16 cellular contexts compared by ENCODE assay signal in genomic region chr11:27094062-27094587, GRCh38. TPM values are rescaled to one million over a fixed set of nuclear protein-coding genes. Genes with fewer than 3 reads are reported as not detected.
DNase-seq lines count a peak whose midpoint lies in the region; ATAC-seq and TF ChIP-seq lines count a peak whose summit lies in the region.
"Had no signal": no experiment of that assay in that cellular context is flagged by ENCODE, and none has a peak within 500 bp of the region (broad histone marks: within the 10 kb centered on the region; RNA-seq: fewer than 3 reads in every experiment).

No MANE protein-coding gene starts in this region.

- CTCF ChIA-PET in A673 (lab: Charles Lee), result interaction anchor here (0.5 kb wide), 1 partner anchor 265 kb away, joined by 3 read pairs; no protein-coding TSS in a partner anchor

- H3K9me3 ChIP-seq in A673 (ENCODE audit: low read depth, low read length, poor library complexity, severe bottlenecking), result peaks cover 9% of the 10 kb centered on the region
- H3K9me3 ChIP-seq: BE2C had no signal

- in situ Hi-C loops in GM13977 (cut with MboI; ENCODE audit: low pct_unique_long_range_greater_than_20kb, low sequenced_read_pairs, unreplicated experiment), result no loop called here

- peaks cover 11% of the 10 kb centered on the region for H3K4me1 ChIP-seq in A673 (ENCODE audit: insufficient read depth, low read length, poor library complexity, severe bottlenecking)
- H3K4me1 ChIP-seq: BE2C had no signal

- no peak overlapping the region for H3K4me3 ChIP-seq in A673 (ENCODE audit: low read depth, low read length, poor library complexity, severe bottlenecking)
- H3K4me3 ChIP-seq: GM12878 had no signal

- peak; percentile 85 for ATAC-seq in left lobe of liver
- ATAC-seq in sciatic nerve, result peak; percentile 64
- ATAC-seq in GM18861 (IDR thresholded peaks at IDR 0.05; ENCODE audit: unreplicated experiment), result no peak
- ATAC-seq in GM21723 (IDR thresholded peaks at IDR 0.05; ENCODE audit: unreplicated experiment), result no peak
- ATAC-seq: GM12878 had no signal

- TF ChIP-seq CTCF in A673 (conservative IDR thresholded peaks at IDR 0.05; ENCODE audit: low read depth, low read length) (no peak), GM13977 (IDR thresholded peaks at IDR 0.05; ENCODE audit: extremely low read depth, insufficient read depth, missing control alignments) (no peak)

- peaks cover 40% of the 10 kb centered on the region for H3K27me3 ChIP-seq in A673 (replicated peaks; ENCODE audit: insufficient read depth, low read depth, low read length, poor library complexity)
- H3K27me3 ChIP-seq: BE2C had no signal

- peak; percentile 80 for DNase-seq in A673 (ENCODE audit: low spot score)
- DNase-seq in NCI-H69 (lab: John Stamatoyannopoulos, UW), result peak; percentile 64
- no peak for DNase-seq in left lobe of liver (ENCODE audit: low spot score)
- no peak for DNase-seq in sciatic nerve (ENCODE audit: low spot score)
- no peak for DNase-seq in Ammon's horn (ENCODE audit: low spot score)
- no peak for DNase-seq in GM13977 (ENCODE audit: low spot score)
- DNase-seq: BE2C; CD4-positive, alpha-beta memory T cell; DMS79 had no signal

- POLR2A ChIA-PET in A673 (lab: Charles Lee; ENCODE audit: low non-redundant PET), result no interaction called here

- intact Hi-C loops in A673 (cut with micrococcal nuclease; ENCODE audit: unreplicated experiment) (no loop called here), sciatic nerve (cut with DNase I) (no loop called here)

- BruUV-seq in A673 (replicated peaks; lab: Mats Ljungman, UMichigan), result no TSS peak

- no peaks in the 10 kb centered on the region for H3K36me3 ChIP-seq in A673 (ENCODE audit: insufficient read depth, low read length, poor library complexity, severe bottlenecking)
- H3K36me3 ChIP-seq: BE2C had no signal

- no peak overlapping the region for H3K27ac ChIP-seq in A673 (ENCODE audit: low read depth, low read length, poor library complexity, severe bottlenecking)
- H3K27ac ChIP-seq: C4-2B had no signal

RNA-seq across cellular contexts. Expression of gene BBOX1, which starts 53.5 kb away (rescaled TPM):
- total RNA-seq in A673 (2021) (not detected in 2 replicates), left lobe of liver (22.6 TPM), sciatic nerve (0.45 TPM)
- total RNA-seq: A172; CD4-positive, alpha-beta memory T cell; G401; GM12878; HT-29 had no signal

Comparison
In these comparisons a context has a peak if more than half of its experiments do, and no peak if none do; other contexts are left out.
1. DNase-seq: peak in A673 (single experiment) and NCI-H69 (single experiment); none in left lobe of liver (single experiment), sciatic nerve (single experiment), Ammon's horn (single experiment) and GM13977 (single experiment).
2. ATAC-seq: peak in left lobe of liver (single experiment) and sciatic nerve (single experiment); none in GM18861 (single experiment) and GM21723 (single experiment).
3. RNA of gene BBOX1, which starts 53.5 kb away (total RNA-seq): 22.6 TPM in left lobe of liver (single experiment); 0.45 TPM in sciatic nerve (single experiment) and not detected in A673; every median in the first group is over 10 times any median in the second.